Comparison of ENCODE assay signal across 20 cellular contexts in genomic region chr21:42518626-42519025, GRCh38. TPM values are rescaled to one million over a fixed set of nuclear protein-coding genes. Genes with fewer than 3 reads are reported as not detected.
"Had no signal": no experiment of that assay in that cellular context is flagged by ENCODE, and none has a peak within 500 bp of the region (broad histone marks: within the 10 kb centered on the region; RNA-seq: fewer than 3 reads in every experiment).

No MANE protein-coding gene starts in this region.

- H3K27ac Mint-ChIP-seq: activated CD4-positive, alpha-beta memory T cell treated with anti-CD3 and anti-CD28 coated beads for 36 hours; activated naive CD4-positive, alpha-beta T cell treated with anti-CD3 and anti-CD28 coated beads, Interleukin-2, amount 10 ng/mL, durations not matched to agents 7 days and 5 days; activated naive CD8-positive, alpha-beta T cell treated with anti-CD3 and anti-CD28 coated beads, Interleukin-2, amount 50 U/mL, for 24 hours; activated T-helper 2 cell treated with anti-CD3 and anti-CD28 coated beads, Interferon-gamma antibody, Interleukin-2, Interleukin-4, amounts not matched to agents 10 μg/mL and 5 μg/mL and 100 μg/mL, durations not matched to agents 14 hours and 24 hours and 36 hours; stimulated activated effector memory CD8-positive, alpha-beta T cell treated with anti-CD3 and anti-CD28 coated beads, Interleukin-12 subunit alpha, Interleukin-12 subunit beta, amount 100 ng/mL, for 72 hours had no signal

- ATAC-seq: activated naive CD8-positive, alpha-beta T cell treated with anti-CD3 and anti-CD28 coated beads, Interleukin-2, amount 50 U/mL, for 24 hours; naive thymus-derived CD4-positive, alpha-beta T cell; right cardiac atrium; stimulated activated effector memory CD8-positive, alpha-beta T cell treated with anti-CD3 and anti-CD28 coated beads, Interleukin-12 subunit alpha, Interleukin-12 subunit beta, amount 100 ng/mL, for 72 hours had no signal

- DNase-seq: activated CD4-positive, alpha-beta memory T cell treated with anti-CD3 and anti-CD28 coated beads for 36 hours; activated CD4-positive, alpha-beta T cell treated with anti-CD3 and anti-CD28 coated beads for 4 hours; activated naive CD4-positive, alpha-beta T cell treated with anti-CD3 and anti-CD28 coated beads, Interleukin-2, amount 10 ng/mL, durations not matched to agents 7 days and 5 days; activated naive CD8-positive, alpha-beta T cell treated with anti-CD3 and anti-CD28 coated beads, Interleukin-2, amount 50 U/mL, for 24 hours; activated T-cell treated with anti-CD3 and anti-CD28 coated beads for 4 hours; foreskin fibroblast; naive thymus-derived CD4-positive, alpha-beta T cell; ovary; psoas muscle; right cardiac atrium; stimulated activated CD4-positive, alpha-beta T cell treated with anti-CD3 and anti-CD28 coated beads, Interleukin-4, amount 100 ng/mL, for 24 hours; T-helper 2 cell; testis had no signal

- H3K9me3 ChIP-seq: ovary, psoas muscle, testis had no signal

- H3K27me3 ChIP-seq: hepatocyte, ovary, testis had no signal

- H3K4me1 ChIP-seq: testis had no signal

- H3K27ac ChIP-seq: cardiac muscle cell, hepatocyte, ovary, testis had no signal

- H2AFZ ChIP-seq: hepatocyte had no signal

- H3K9me3 Mint-ChIP-seq: activated CD4-positive, alpha-beta memory T cell treated with anti-CD3 and anti-CD28 coated beads for 36 hours; activated naive CD4-positive, alpha-beta T cell treated with anti-CD3 and anti-CD28 coated beads, Interleukin-2, amount 10 ng/mL, durations not matched to agents 7 days and 5 days; activated naive CD8-positive, alpha-beta T cell treated with anti-CD3 and anti-CD28 coated beads, Interleukin-2, amount 50 U/mL, for 24 hours; activated T-helper 2 cell treated with anti-CD3 and anti-CD28 coated beads, Interferon-gamma antibody, Interleukin-2, Interleukin-4, amounts not matched to agents 10 μg/mL and 5 μg/mL and 100 μg/mL, durations not matched to agents 14 hours and 24 hours and 36 hours; naive thymus-derived CD4-positive, alpha-beta T cell; stimulated activated effector memory CD8-positive, alpha-beta T cell treated with anti-CD3 and anti-CD28 coated beads, Interleukin-12 subunit alpha, Interleukin-12 subunit beta, amount 100 ng/mL, for 72 hours had no signal

- H3K4me3 Mint-ChIP-seq: activated CD4-positive, alpha-beta memory T cell treated with anti-CD3 and anti-CD28 coated beads for 36 hours; activated naive CD4-positive, alpha-beta T cell treated with anti-CD3 and anti-CD28 coated beads, Interleukin-2, amount 10 ng/mL, durations not matched to agents 7 days and 5 days; activated naive CD8-positive, alpha-beta T cell treated with anti-CD3 and anti-CD28 coated beads, Interleukin-2, amount 50 U/mL, for 24 hours; stimulated activated effector memory CD8-positive, alpha-beta T cell treated with anti-CD3 and anti-CD28 coated beads, Interleukin-12 subunit alpha, Interleukin-12 subunit beta, amount 100 ng/mL, for 72 hours had no signal

- H3K36me3 ChIP-seq: cardiac muscle cell, ovary had no signal

- H3K4me2 ChIP-seq: hepatocyte had no signal

- H3K4me3 ChIP-seq: cardiac muscle cell, hepatocyte, lung, ovary, psoas muscle, testis had no signal

- H3K27me3 Mint-ChIP-seq: activated CD4-positive, alpha-beta memory T cell treated with anti-CD3 and anti-CD28 coated beads for 36 hours; activated naive CD4-positive, alpha-beta T cell treated with anti-CD3 and anti-CD28 coated beads, Interleukin-2, amount 10 ng/mL, durations not matched to agents 7 days and 5 days; activated naive CD8-positive, alpha-beta T cell treated with anti-CD3 and anti-CD28 coated beads, Interleukin-2, amount 50 U/mL, for 24 hours had no signal

RNA-seq across cellular contexts. Expression of gene RSPH1, which starts 22.6 kb away (rescaled TPM):
- total RNA-seq: activated T-helper 2 cell treated with anti-CD3 and anti-CD28 coated beads, Interferon-gamma antibody, Interleukin-2, Interleukin-4, amounts not matched to agents 10 μg/mL and 5 μg/mL and 100 μg/mL, durations not matched to agents 14 hours and 24 hours and 36 hours; dermis microvascular lymphatic vessel endothelial cell; glomerular endothelial cell; right cardiac atrium had no signal
- polyA plus RNA-seq: naive thymus-derived CD4-positive, alpha-beta T cell; right cardiac atrium had no signal
